Comparison of ENCODE assay signal across 19 cellular contexts in genomic region chr3:189726277-189726676, GRCh38.
DNase-seq lines count a peak whose midpoint lies in the region; ATAC-seq lines count a peak whose summit lies in the region.
"Had no signal": no experiment of that assay in that cellular context is flagged by ENCODE, and none has a peak within 500 bp of the region (broad histone marks: within the 10 kb centered on the region; RNA-seq: fewer than 3 reads in every experiment).

No MANE protein-coding gene starts in this region.

- peak; percentile 18 for ATAC-seq in activated T-helper 17 cell treated with anti-CD3 and anti-CD28 coated beads, Interleukin-2, amount 50 U/mL, for 72 hours (replicated peaks)
- ATAC-seq in esophagus mucosa (peak; percentile 76), HG02885 (IDR thresholded peaks at IDR 0.05; ENCODE audit: poor library complexity, unreplicated experiment) (no peak)

- H3K36me3 Mint-ChIP-seq in activated T-helper 17 cell treated with anti-CD3 and anti-CD28 coated beads, Interleukin-2, amount 50 U/mL, for 72 hours (ENCODE audit: low read depth), result no peaks in the 10 kb centered on the region
- H3K36me3 Mint-ChIP-seq: CD4-positive, CD25-positive, alpha-beta regulatory T cell had no signal

- no peaks in the 10 kb centered on the region for H3K4me1 Mint-ChIP-seq in activated T-helper 17 cell treated with anti-CD3 and anti-CD28 coated beads, Interleukin-2, amount 50 U/mL, for 72 hours
- H3K4me1 Mint-ChIP-seq: CD4-positive, CD25-positive, alpha-beta regulatory T cell had no signal

- H3K27ac Mint-ChIP-seq in activated T-helper 17 cell treated with anti-CD3 and anti-CD28 coated beads, Interleukin-2, amount 50 U/mL, for 72 hours, result no peak overlapping the region
- H3K27ac Mint-ChIP-seq: CD4-positive, CD25-positive, alpha-beta regulatory T cell had no signal

- peaks cover 7% of the 10 kb centered on the region for H3K27me3 Mint-ChIP-seq in activated T-helper 17 cell treated with anti-CD3 and anti-CD28 coated beads, Interleukin-2, amount 50 U/mL, for 72 hours

- no peaks in the 10 kb centered on the region for H3K9me3 Mint-ChIP-seq in activated T-helper 17 cell treated with anti-CD3 and anti-CD28 coated beads, Interleukin-2, amount 50 U/mL, for 72 hours

- H3K4me3 Mint-ChIP-seq in activated T-helper 17 cell treated with anti-CD3 and anti-CD28 coated beads, Interleukin-2, amount 50 U/mL, for 72 hours, result no peak overlapping the region
- H3K4me3 Mint-ChIP-seq: CD4-positive, CD25-positive, alpha-beta regulatory T cell had no signal

- DNase-seq in ELR (ENCODE audit: low read depth), result peak; percentile 70
- DNase-seq in HS-5 (ENCODE audit: low read depth), result peak; percentile 70
- no peak for DNase-seq in hippocampal formation (lab: John Stamatoyannopoulos, UW)
- DNase-seq in GM03348 (ENCODE audit: low spot score), result no peak
- no peak for DNase-seq in NCI-H2227 (lab: John Stamatoyannopoulos, UW; ENCODE audit: unreplicated experiment)
- DNase-seq: BE2C; Caco-2; CD4-positive, CD25-positive, alpha-beta regulatory T cell; KG1; MV-4-11; NCI-H187; NCI-H2107; NCI-H2227 treated with DMSO at 0.1 percent for 48 hours; NCI-H524 treated with DMSO at 0.1 percent for 48 hours; Peyer's patch; SHP77 had no signal

Comparison
In these comparisons a context has a peak if more than half of its experiments do, and no peak if none do; other contexts are left out.
1. DNase-seq: peak in ELR (single experiment) and HS-5 (single experiment); none in hippocampal formation (0 of 2), GM03348 (single experiment) and NCI-H2227 (single experiment).